In the genomic region with DNA sequence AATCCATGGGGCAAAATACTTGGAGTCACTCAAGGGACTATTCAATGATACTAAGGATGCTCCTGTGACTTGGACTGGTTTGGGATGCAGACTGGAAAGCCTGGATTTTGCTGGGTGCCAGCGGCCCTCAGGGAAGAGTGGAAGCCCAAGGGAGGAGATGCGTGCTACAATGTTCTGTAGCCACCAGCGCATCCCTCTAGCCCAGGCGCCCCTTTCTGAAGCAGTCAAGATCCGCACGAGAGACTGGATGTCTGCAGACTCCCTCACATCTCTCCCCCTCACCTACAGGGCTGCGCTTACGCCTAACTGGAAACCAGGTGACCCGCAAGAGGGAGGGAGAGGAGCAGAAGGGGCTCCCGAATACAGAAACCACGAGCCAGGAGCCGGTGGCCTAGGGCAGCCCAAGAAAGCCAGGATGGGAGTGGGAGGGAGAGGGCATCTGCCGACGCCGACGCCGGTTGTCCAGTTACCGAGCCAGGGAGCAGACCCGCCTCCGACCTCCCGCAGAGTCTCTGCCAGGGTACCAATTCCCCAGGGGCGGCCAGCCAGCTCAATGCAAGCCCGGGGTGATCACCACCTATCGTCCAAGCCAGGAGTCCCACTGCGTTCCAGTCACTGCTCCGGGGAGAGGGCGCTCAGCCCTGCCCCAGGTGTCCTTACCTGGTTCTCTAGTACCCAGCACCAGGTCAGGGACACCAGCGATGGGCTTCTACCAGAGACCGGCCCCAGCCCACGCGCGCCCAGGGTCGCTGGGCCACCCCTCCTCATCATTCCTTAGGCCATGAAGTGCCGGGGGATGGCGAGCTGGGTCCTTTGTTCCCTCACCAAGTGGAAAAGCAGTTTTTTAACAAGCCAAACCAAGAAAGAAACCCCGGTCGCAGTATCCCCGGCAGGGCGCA, we compare ENCODE assay signal across 8 cellular contexts. TPM values are rescaled to one million over a fixed set of nuclear protein-coding genes. Genes with fewer than 3 reads are reported as not detected.
DNase-seq lines count a peak whose midpoint lies in the region; ATAC-seq, FAIRE-seq and TF ChIP-seq lines count a peak whose summit lies in the region.

No MANE protein-coding gene starts in this region.

- CTCF ChIA-PET in activated CD8-positive, alpha-beta T cell treated with anti-CD3 and anti-CD28 coated beads, Interleukin-2, amount 10 ng/mL, durations not matched to agents 7 days and 5 days (lab: Charles Lee), result interaction anchor here (1.2 kb wide), 1 partner anchor 21 kb away, joined by 3 read pairs; no protein-coding TSS in a partner anchor

- intact Hi-C loops in prostate gland (cut with DNase I), result no loop called here

- TF ChIP-seq CTCF in cardiac muscle cell (IDR thresholded peaks at IDR 0.05; ENCODE audit: low read depth, low read length) (no peak), prostate gland (IDR thresholded peaks at IDR 0.05) (no peak)

- no peaks in the 10 kb centered on the region for H3K9me3 ChIP-seq in cardiac muscle cell (ENCODE audit: low read depth)
- H3K9me3 ChIP-seq in prostate gland, result no peaks in the 10 kb centered on the region

- no peak for FAIRE-seq in RCC 7860 (lab: Jason Lieb, UNC)

- peak; percentile 20 for TF ChIP-seq POLR2A in prostate gland (IDR thresholded peaks at IDR 0.05)

- H3K4me1 Mint-ChIP-seq in activated CD8-positive, alpha-beta T cell treated with anti-CD3 and anti-CD28 coated beads, Interleukin-2, amount 10 ng/mL, durations not matched to agents 7 days and 5 days (ENCODE audit: low read depth), result peaks cover 13% of the 10 kb centered on the region

- H3K36me3 ChIP-seq in cardiac muscle cell (no peaks in the 10 kb centered on the region), prostate gland (no peaks in the 10 kb centered on the region)

- no peak overlapping the region for H3K27ac Mint-ChIP-seq in activated CD8-positive, alpha-beta T cell treated with anti-CD3 and anti-CD28 coated beads, Interleukin-2, amount 10 ng/mL, durations not matched to agents 7 days and 5 days

- WGBS in prostate gland, result 7% methylated on average over 39 of the region's 39 CpGs

- H3K27ac ChIP-seq in cardiac muscle cell (no peak overlapping the region), prostate gland (peak overlapping the region; percentile 71 to 82)

- no peaks in the 10 kb centered on the region for H3K36me3 Mint-ChIP-seq in activated CD8-positive, alpha-beta T cell treated with anti-CD3 and anti-CD28 coated beads, Interleukin-2, amount 10 ng/mL, durations not matched to agents 7 days and 5 days (ENCODE audit: low read depth)

- H3K4me3 ChIP-seq in cardiac muscle cell (peak overlapping the region; percentile 50), prostate gland (peak overlapping the region; percentile 62 to 69)

- no peaks in the 10 kb centered on the region for H3K9me3 Mint-ChIP-seq in activated CD8-positive, alpha-beta T cell treated with anti-CD3 and anti-CD28 coated beads, Interleukin-2, amount 10 ng/mL, durations not matched to agents 7 days and 5 days (ENCODE audit: insufficient read depth)

- POLR2A ChIA-PET in activated CD8-positive, alpha-beta T cell treated with anti-CD3 and anti-CD28 coated beads, Interleukin-2, amount 10 ng/mL, durations not matched to agents 7 days and 5 days (lab: Charles Lee), result no interaction called here

- H3K4me1 ChIP-seq in cardiac muscle cell (ENCODE audit: low read depth) (no peaks in the 10 kb centered on the region), prostate gland (replicated peaks) (no peaks in the 10 kb centered on the region)

- peak; percentile 2 for DNase-seq in stimulated activated CD4-positive, alpha-beta T cell treated with anti-CD3 and anti-CD28 coated beads, Interleukin-12 subunit alpha, Interleukin-12 subunit beta, amount 100 ng/mL, for 4 hours
- DNase-seq in stimulated activated CD4-positive, alpha-beta T cell treated with anti-CD3 and anti-CD28 coated beads, Interleukin-4, amount 100 ng/mL, for 24 hours, result no peak
- DNase-seq in activated CD8-positive, alpha-beta T cell treated with anti-CD3 and anti-CD28 coated beads, Interleukin-2, amount 10 ng/mL, durations not matched to agents 7 days and 5 days, result no peak
- DNase-seq in cardiac muscle cell (ENCODE audit: low read depth in 1 of 2, low spot score in 1 of 2) (no peak), prostate gland (ENCODE audit: low spot score) (peak; percentile 13), RCC 7860 (ENCODE audit: low spot score) (no peak), NCI-H2196 (lab: John Stamatoyannopoulos, UW; ENCODE audit: unreplicated experiment) (no peak)

- peaks cover 70% of the 10 kb centered on the region for H3K27me3 Mint-ChIP-seq in activated CD8-positive, alpha-beta T cell treated with anti-CD3 and anti-CD28 coated beads, Interleukin-2, amount 10 ng/mL, durations not matched to agents 7 days and 5 days (ENCODE audit: low read depth)

- H3K27me3 ChIP-seq in cardiac muscle cell, result peaks cover 99% of the 10 kb centered on the region
- no peaks in the 10 kb centered on the region for H3K27me3 ChIP-seq in prostate gland (replicated peaks; ENCODE audit: insufficient read depth)

- H3K4me3 Mint-ChIP-seq in activated CD8-positive, alpha-beta T cell treated with anti-CD3 and anti-CD28 coated beads, Interleukin-2, amount 10 ng/mL, durations not matched to agents 7 days and 5 days, result peak overlapping the region; percentile 52

- ATAC-seq in activated CD8-positive, alpha-beta T cell treated with anti-CD3 and anti-CD28 coated beads, Interleukin-2, amount 10 ng/mL, durations not matched to agents 7 days and 5 days, result no peak
- ATAC-seq in HG02610 (IDR thresholded peaks at IDR 0.05; ENCODE audit: unreplicated experiment), result no peak

RNA-seq across cellular contexts. Expression of a gene that starts 1.2 kb away (rescaled TPM):
- not detected for total RNA-seq in activated CD8-positive, alpha-beta T cell treated with anti-CD3 and anti-CD28 coated beads, Interleukin-2, amount 10 ng/mL, durations not matched to agents 7 days and 5 days
- total RNA-seq in cardiac muscle cell (0.86 and 1.2 TPM in 2 replicates), prostate gland (100 to 1,000 TPM in 1 of 2 donors, 10 to 100 TPM in 1; 79.2 to 118 TPM)
- polyA plus RNA-seq in cardiac muscle cell, result 1.4 TPM in 1 of 2 replicates, not detected in the other

Comparison
In these comparisons a context has a peak if more than half of its experiments do, and no peak if none do; other contexts are left out.
1. DNase-seq: peak in stimulated activated CD4-positive, alpha-beta T cell treated with anti-CD3 and anti-CD28 coated beads, Interleukin-12 subunit alpha, Interleukin-12 subunit beta, amount 100 ng/mL, for 4 hours (single experiment) and prostate gland (single experiment); none in stimulated activated CD4-positive, alpha-beta T cell treated with anti-CD3 and anti-CD28 coated beads, Interleukin-4, amount 100 ng/mL, for 24 hours (single experiment), activated CD8-positive, alpha-beta T cell treated with anti-CD3 and anti-CD28 coated beads, Interleukin-2, amount 10 ng/mL, durations not matched to agents 7 days and 5 days (single experiment), cardiac muscle cell (0 of 2), RCC 7860 (single experiment) and NCI-H2196 (single experiment).
2. RNA of a gene that starts 1.2 kb away (total RNA-seq): 79.2 to 118 TPM in prostate gland; 0.86 to 1.2 TPM in cardiac muscle cell and not detected in activated CD8-positive, alpha-beta T cell treated with anti-CD3 and anti-CD28 coated beads, Interleukin-2, amount 10 ng/mL, durations not matched to agents 7 days and 5 days; every median in the first group is over 10 times any median in the second.